9 cellular contexts compared by ENCODE assay signal in the genomic region with DNA sequence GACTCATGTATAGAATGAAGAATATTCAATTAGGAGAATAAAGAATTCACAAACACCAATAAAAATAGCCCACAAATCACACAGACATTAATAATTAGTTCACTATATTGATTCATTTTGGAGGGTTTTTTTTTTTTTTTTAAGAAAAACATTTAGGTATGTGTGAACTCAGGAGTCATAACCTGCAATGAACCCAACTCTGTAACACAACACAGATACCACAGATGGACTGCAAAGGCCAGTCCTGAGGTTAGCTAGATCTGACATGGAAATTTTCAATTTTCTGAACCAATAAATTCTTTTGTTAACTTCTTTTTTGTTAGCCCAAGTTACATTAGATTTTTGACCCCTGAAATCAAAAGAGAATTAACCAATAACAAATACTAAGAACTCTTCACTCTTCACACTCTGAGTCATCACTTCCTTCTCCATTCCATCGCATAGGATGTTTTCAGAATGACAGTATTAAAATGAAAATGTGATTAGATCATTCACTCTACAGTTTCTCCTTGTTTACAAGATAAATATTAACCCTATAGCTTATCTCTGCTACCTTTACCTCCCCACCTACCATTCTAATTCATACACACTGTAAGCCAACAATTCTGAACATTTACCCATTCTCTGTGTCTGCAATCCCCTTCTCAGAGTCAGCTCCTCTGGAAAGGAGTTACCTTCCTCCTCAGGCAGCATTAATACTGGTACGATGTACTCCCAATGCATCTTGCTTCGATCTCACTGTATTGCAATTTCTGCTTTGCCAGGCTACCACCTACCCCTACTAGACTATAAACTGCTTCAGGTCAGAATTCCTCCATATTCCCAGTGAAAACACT.
A peak's percentile ranks its signal among the peaks of the same experiment; 100 is the strongest.
DNase-seq lines count a peak whose midpoint lies in the region; ATAC-seq and TF ChIP-seq lines count a peak whose summit lies in the region.
"Had no signal": no experiment of that assay in that cellular context is flagged by ENCODE, and none has a peak within 500 bp of the region (broad histone marks: within the 10 kb centered on the region; RNA-seq: fewer than 3 reads in every experiment).

No MANE protein-coding gene starts in this region.

- H3K4me3 Mint-ChIP-seq in CD14-positive monocyte = peak overlapping the region in 1 of 2 donors; percentile 69

- H3K36me3 Mint-ChIP-seq in CD14-positive monocyte = no peaks in the 10 kb centered on the region

- H3K4me1 Mint-ChIP-seq in CD14-positive monocyte = peaks cover 7% of the 10 kb centered on the region

- intact Hi-C loops in CD14-positive monocyte (cut with micrococcal nuclease) = no loop called here

- peaks cover 37% of the 10 kb centered on the region for H3K4me1 ChIP-seq in SJSA1 (replicated peaks)
- H3K4me1 ChIP-seq in effector memory CD4-positive, alpha-beta T cell (ENCODE audit: control insufficient read depth, insufficient read depth, low read length, poor library complexity, severe bottlenecking) = no peaks in the 10 kb centered on the region

- H3K4me3 ChIP-seq in SJSA1 = no peak overlapping the region
- H3K4me3 ChIP-seq in effector memory CD4-positive, alpha-beta T cell (ENCODE audit: insufficient read depth, low read depth, low read length, poor library complexity, severe bottlenecking) = no peak overlapping the region

- H3K27ac ChIP-seq in SJSA1 = peak overlapping the region; percentile 24
- H3K27ac ChIP-seq in effector memory CD4-positive, alpha-beta T cell (ENCODE audit: insufficient read depth, low read length, poor library complexity, severe bottlenecking) = no peak overlapping the region

- ATAC-seq in GM18909 (IDR thresholded peaks at IDR 0.05; ENCODE audit: poor library complexity, unreplicated experiment) (peak; percentile 95), HG02870 (IDR thresholded peaks at IDR 0.05; ENCODE audit: unreplicated experiment) (peak; percentile 87), omental fat pad (ENCODE audit: low FRiP score) (peak; percentile 37)

- no peaks in the 10 kb centered on the region for H3K27me3 ChIP-seq in SJSA1 (replicated peaks)
- no peaks in the 10 kb centered on the region for H3K27me3 ChIP-seq in effector memory CD4-positive, alpha-beta T cell (replicated peaks; ENCODE audit: control insufficient read depth, insufficient read depth, low read length, poor library complexity, severe bottlenecking)

- TF ChIP-seq CTCF in omental fat pad (IDR thresholded peaks at IDR 0.05) = no peak
- TF ChIP-seq CTCF in GM10266 (IDR thresholded peaks at IDR 0.05; ENCODE audit: control insufficient read depth, insufficient read depth, low read depth, missing control alignments) = no peak
- TF ChIP-seq CTCF in CD14-positive monocyte (IDR thresholded peaks at IDR 0.05) = no peak

- H3K27ac Mint-ChIP-seq in CD14-positive monocyte = no peak overlapping the region

- no peaks in the 10 kb centered on the region for H3K9me3 ChIP-seq in SJSA1 (replicated peaks)
- no peaks in the 10 kb centered on the region for H3K9me3 ChIP-seq in effector memory CD4-positive, alpha-beta T cell (ENCODE audit: control insufficient read depth, low read length)

- DNase-seq in SJSA1 (ENCODE audit: low read depth in 1 of 2, low spot score in 2 of 2) = peak in 1 of 2 experiments; percentile 47
- DNase-seq in omental fat pad (ENCODE audit: low spot score) = no peak
- no peak for DNase-seq in GM10266 (ENCODE audit: extremely low spot score)
- DNase-seq in effector memory CD4-positive, alpha-beta T cell = no peak
- no peak for DNase-seq in CD14-positive monocyte (ENCODE audit: low spot score)
- no peak for DNase-seq in activated gamma-delta T cell (lab: John Stamatoyannopoulos, UW)
- DNase-seq: NCI-H524 had no signal

- H3K36me3 ChIP-seq in SJSA1 = no peaks in the 10 kb centered on the region
- no peaks in the 10 kb centered on the region for H3K36me3 ChIP-seq in effector memory CD4-positive, alpha-beta T cell (ENCODE audit: control insufficient read depth, insufficient read depth, low read length)

- peaks cover 0 to 2% (median 0%) of the 10 kb centered on the region in 3 donors for H3K27me3 Mint-ChIP-seq in CD14-positive monocyte (ENCODE audit: low read depth in 3 of 3)

- H3K9me3 Mint-ChIP-seq in CD14-positive monocyte = peaks cover 0 to 2% (median 0%) of the 10 kb centered on the region in 7 donors

Comparison
In these comparisons a context has a peak if more than half of its experiments do, and no peak if none do; other contexts are left out.
1. ATAC-seq: peak in every context shown above with its lines; median percentile 95 in GM18909; 87 in HG02870; 37 in omental fat pad.